6 cellular contexts compared by ENCODE assay signal in genomic region chr16:75942351-75942750, GRCh38.
"Had no signal": no experiment of that assay in that cellular context is flagged by ENCODE, and none has a peak within 500 bp of the region (broad histone marks: within the 10 kb centered on the region; RNA-seq: fewer than 3 reads in every experiment).

No MANE protein-coding gene starts in this region.

- H3K4me3 Mint-ChIP-seq: GM23338, H9 had no signal

- H3K4me1 Mint-ChIP-seq: GM23338, H9 had no signal

- H3K27ac Mint-ChIP-seq: GM23338, H9 had no signal

- DNase-seq: H9, HCEC 1CT, IMR-90, KG1 had no signal

- H3K4me3 ChIP-seq: GM23338, K562 had no signal

- ATAC-seq: GM23338, K562 had no signal

- H3K9me3 Mint-ChIP-seq: H9 had no signal
